In the genomic region with DNA sequence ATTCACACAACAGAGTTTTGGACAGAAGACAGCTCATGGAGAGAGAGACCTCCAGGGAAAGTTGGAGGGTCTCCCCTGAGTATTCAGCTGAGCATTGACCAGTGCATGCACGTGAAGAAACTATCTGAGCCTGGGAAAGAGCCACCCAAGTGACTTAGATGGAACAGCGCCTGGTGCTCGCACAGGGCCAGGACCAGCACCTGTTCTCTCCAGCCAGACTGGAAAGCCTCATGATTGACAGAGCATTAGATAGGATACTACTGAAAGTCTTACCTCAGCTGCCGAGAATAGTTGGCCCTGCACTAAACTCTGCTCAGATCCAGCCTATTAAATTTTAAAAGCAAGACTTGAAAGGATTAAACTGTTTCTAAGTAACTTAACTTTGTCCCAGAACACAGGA, we compare ENCODE assay signal across 29 cellular contexts.
"Had no signal": no experiment of that assay in that cellular context is flagged by ENCODE, and none has a peak within 500 bp of the region (broad histone marks: within the 10 kb centered on the region; RNA-seq: fewer than 3 reads in every experiment).

No MANE protein-coding gene starts in this region.

- H3K4me3 Mint-ChIP-seq: activated CD4-positive, alpha-beta T cell treated with anti-CD3 and anti-CD28 coated beads, Interleukin-2, amount 10 ng/mL, durations not matched to agents 24 days and 14 days; activated CD8-positive, alpha-beta T cell treated with anti-CD3 and anti-CD28 coated beads, Interleukin-2, amount 10 ng/mL, durations not matched to agents 7 days and 5 days; activated naive CD4-positive, alpha-beta T cell treated with anti-CD3 and anti-CD28 coated beads, Interleukin-2, amount 10 ng/mL, durations not matched to agents 7 days and 5 days; activated naive CD8-positive, alpha-beta T cell; activated naive CD8-positive, alpha-beta T cell treated with anti-CD3 and anti-CD28 coated beads, Interleukin-2, amount 50 U/mL, for 24 hours; activated T-cell treated with anti-CD3 and anti-CD28 coated beads, Interleukin-2, amount 50 U/mL, for 24 hours; activated T-helper 1 cell treated with anti-CD3 and anti-CD28 coated beads, Interleukin-12 subunit alpha, Interleukin-12 subunit beta, Interleukin-2, Interleukin-4 antibody, amounts not matched to agents 30 ng/mL and 10 ng/mL and 1 ng/mL, durations not matched to agents 14 hours and 24 hours and 36 hours; brain; T-helper 1 cell treated with Interleukin-12 subunit alpha and Interleukin-12 subunit beta and Interleukin-4 antibody, amounts not matched to agents 30 μg/mL and 1 μg/mL, for 36 hours; T-helper 2 cell treated with Interferon-gamma antibody and Interleukin-4, amounts not matched to agents 5 μg/mL and 100 μg/mL, for 36 hours had no signal

- H3K4me1 ChIP-seq: SJSA1 had no signal

- H3K27ac ChIP-seq: SJSA1 had no signal

- H3K27me3 ChIP-seq: SJSA1 had no signal

- H3K9me3 ChIP-seq: SK-N-SH had no signal

- H3K36me3 Mint-ChIP-seq: activated naive CD4-positive, alpha-beta T cell treated with anti-CD3 and anti-CD28 coated beads, Interleukin-2, amount 10 ng/mL, durations not matched to agents 7 days and 5 days; activated naive CD8-positive, alpha-beta T cell; brain had no signal

- ATAC-seq: activated CD8-positive, alpha-beta T cell treated with anti-CD3 and anti-CD28 coated beads, Interleukin-2, amount 10 ng/mL, durations not matched to agents 7 days and 5 days; activated naive CD8-positive, alpha-beta T cell treated with anti-CD3 and anti-CD28 coated beads, Interleukin-2, amount 50 U/mL, for 24 hours; Panc1 had no signal

- H3K27ac Mint-ChIP-seq: activated CD4-positive, alpha-beta T cell treated with anti-CD3 and anti-CD28 coated beads, Interleukin-2, amount 10 ng/mL, durations not matched to agents 24 days and 14 days; activated CD8-positive, alpha-beta T cell treated with anti-CD3 and anti-CD28 coated beads, Interleukin-2, amount 10 ng/mL, durations not matched to agents 7 days and 5 days; activated naive CD4-positive, alpha-beta T cell treated with anti-CD3 and anti-CD28 coated beads, Interleukin-2, amount 10 ng/mL, durations not matched to agents 7 days and 5 days; activated naive CD8-positive, alpha-beta T cell; activated naive CD8-positive, alpha-beta T cell treated with anti-CD3 and anti-CD28 coated beads, Interleukin-2, amount 50 U/mL, for 24 hours; activated T-cell treated with anti-CD3 and anti-CD28 coated beads, Interleukin-2, amount 50 U/mL, for 24 hours; activated T-helper 1 cell treated with anti-CD3 and anti-CD28 coated beads, Interleukin-12 subunit alpha, Interleukin-12 subunit beta, Interleukin-2, Interleukin-4 antibody, amounts not matched to agents 30 ng/mL and 10 ng/mL and 1 ng/mL, durations not matched to agents 14 hours and 24 hours and 36 hours; brain; T-helper 1 cell treated with Interleukin-12 subunit alpha and Interleukin-12 subunit beta and Interleukin-4 antibody, amounts not matched to agents 30 μg/mL and 1 μg/mL, for 36 hours; T-helper 2 cell treated with Interferon-gamma antibody and Interleukin-4, amounts not matched to agents 5 μg/mL and 100 μg/mL, for 36 hours had no signal

- H3K36me3 ChIP-seq: MG63, SJSA1 had no signal

- DNase-seq: activated CD4-positive, alpha-beta T cell treated with anti-CD3 and anti-CD28 coated beads, Interleukin-2, amount 10 ng/mL, durations not matched to agents 24 days and 14 days; activated CD4-positive, alpha-beta T cell treated with anti-CD3 and anti-CD28 coated beads, Interleukin-2, amount 50 U/mL, for 4 hours; activated CD8-positive, alpha-beta T cell treated with anti-CD3 and anti-CD28 coated beads, Interleukin-2, amount 10 ng/mL, durations not matched to agents 7 days and 5 days; activated gamma-delta T cell treated with Interleukin-2 at 50 U/mL for 16 hours; activated naive CD4-positive, alpha-beta T cell treated with anti-CD3 and anti-CD28 coated beads, Interleukin-2, amount 10 ng/mL, durations not matched to agents 7 days and 5 days; activated naive CD8-positive, alpha-beta T cell treated with anti-CD3 and anti-CD28 coated beads, Interleukin-2, amount 50 U/mL, for 24 hours; activated T-cell treated with anti-CD3 and anti-CD28 coated beads, Interleukin-2, amount 50 U/mL, for 24 hours; anterior cingulate cortex; Kasumi-1; KG1; MG63; NCI-H1048; NCI-H1105 treated with DMSO at 0.1 percent for 48 hours; NCI-H1436; NCI-H1694; NCI-H1930; NCI-H2081 treated with DMSO at 0.1 percent for 48 hours; NCI-H226; NCI-H446 treated with DMSO at 0.1 percent for 48 hours; NCI-H524; SHP77 treated with DMSO at 0.1 percent for 48 hours; SK-N-SH had no signal

- H3K4me1 Mint-ChIP-seq: activated CD4-positive, alpha-beta T cell treated with anti-CD3 and anti-CD28 coated beads, Interleukin-2, amount 10 ng/mL, durations not matched to agents 24 days and 14 days; activated naive CD4-positive, alpha-beta T cell treated with anti-CD3 and anti-CD28 coated beads, Interleukin-2, amount 10 ng/mL, durations not matched to agents 7 days and 5 days; activated naive CD8-positive, alpha-beta T cell treated with anti-CD3 and anti-CD28 coated beads, Interleukin-2, amount 50 U/mL, for 24 hours; brain had no signal

- H3K9me3 Mint-ChIP-seq: activated naive CD4-positive, alpha-beta T cell treated with anti-CD3 and anti-CD28 coated beads, Interleukin-2, amount 10 ng/mL, durations not matched to agents 7 days and 5 days; activated T-cell treated with anti-CD3 and anti-CD28 coated beads, Interleukin-2, amount 50 U/mL, for 24 hours; activated T-helper 1 cell treated with anti-CD3 and anti-CD28 coated beads, Interleukin-12 subunit alpha, Interleukin-12 subunit beta, Interleukin-2, Interleukin-4 antibody, amounts not matched to agents 30 ng/mL and 10 ng/mL and 1 ng/mL, durations not matched to agents 14 hours and 24 hours and 36 hours; T-helper 2 cell treated with Interferon-gamma antibody and Interleukin-4, amounts not matched to agents 5 μg/mL and 100 μg/mL, for 36 hours had no signal

- H3K4me3 ChIP-seq: MG63, SJSA1 had no signal
